ENCODE assay signal across 8 cellular contexts in genomic region chr9:134327671-134328231, GRCh38. TPM values are rescaled to one million over a fixed set of nuclear protein-coding genes. Genes with fewer than 3 reads are reported as not detected.
DNase-seq lines count a peak whose midpoint lies in the region; ATAC-seq and TF ChIP-seq lines count a peak whose summit lies in the region.

No MANE protein-coding gene starts in this region.

- peak overlapping the region; percentile 88 to 89 for H3K27ac ChIP-seq in right atrium auricular region

- H3K9me3 ChIP-seq in ES-I3 (ENCODE audit: control insufficient read depth, insufficient read depth, low read length) (no peaks in the 10 kb centered on the region), right atrium auricular region (no peaks in the 10 kb centered on the region)

- H3K4me3 ChIP-seq in right atrium auricular region = peak overlapping the region; percentile 73 to 80

- H3K4me1 ChIP-seq in ES-I3 (ENCODE audit: insufficient read depth, low read length) (peaks cover 19% of the 10 kb centered on the region), right atrium auricular region (peaks cover 0 to 76% of the 10 kb centered on the region in 2 donors)

- no peak for DNase-seq in right atrium auricular region (ENCODE audit: low spot score)
- DNase-seq in sciatic nerve (ENCODE audit: low spot score) = no peak
- no peak for DNase-seq in LoVo (ENCODE audit: low spot score)
- no peak for DNase-seq in activated CD4-positive, CD25-positive, alpha-beta regulatory T cell treated with anti-CD3 and anti-CD28 coated beads, Interleukin-2, amount 50 U/mL, for 72 hours
- DNase-seq in stimulated activated naive CD4-positive, alpha-beta T cell (lab: John Stamatoyannopoulos, UW) = no peak

- no peaks in the 10 kb centered on the region for H3K27me3 ChIP-seq in right atrium auricular region

- H3K27ac Mint-ChIP-seq in activated T-helper 17 cell treated with anti-CD3 and anti-CD28 coated beads, Interleukin-2, amount 50 U/mL, for 72 hours = no peak overlapping the region

- no peaks in the 10 kb centered on the region for H3K36me3 Mint-ChIP-seq in activated T-helper 17 cell treated with anti-CD3 and anti-CD28 coated beads, Interleukin-2, amount 50 U/mL, for 72 hours (ENCODE audit: low read depth)

- peak overlapping the region; percentile 48 for H3K4me3 Mint-ChIP-seq in activated T-helper 17 cell treated with anti-CD3 and anti-CD28 coated beads, Interleukin-2, amount 50 U/mL, for 72 hours

- no peaks in the 10 kb centered on the region for H3K36me3 ChIP-seq in ES-I3 (ENCODE audit: insufficient read depth, low read length)
- H3K36me3 ChIP-seq in right atrium auricular region = no peaks in the 10 kb centered on the region

- no peaks in the 10 kb centered on the region for H3K9me3 Mint-ChIP-seq in activated T-helper 17 cell treated with anti-CD3 and anti-CD28 coated beads, Interleukin-2, amount 50 U/mL, for 72 hours

- no peak for ATAC-seq in activated T-helper 17 cell treated with anti-CD3 and anti-CD28 coated beads, Interleukin-2, amount 50 U/mL, for 72 hours (replicated peaks)
- ATAC-seq in sciatic nerve = peak; percentile 7
- no peak for ATAC-seq in HG03571 (IDR thresholded peaks at IDR 0.05; ENCODE audit: unreplicated experiment)

- intact Hi-C loops in sciatic nerve (cut with DNase I) = loop anchor here (10.0 kb wide), 2 partner anchors 107 to 153 kb away; no protein-coding TSS in a partner anchor

- H3K9ac ChIP-seq in ES-I3 (ENCODE audit: low read depth, low read length) = peak overlapping the region; percentile 65

- TF ChIP-seq CTCF in right atrium auricular region (IDR thresholded peaks at IDR 0.05) = no peak

- peaks cover 8% of the 10 kb centered on the region for H3K4me1 Mint-ChIP-seq in activated T-helper 17 cell treated with anti-CD3 and anti-CD28 coated beads, Interleukin-2, amount 50 U/mL, for 72 hours

- H3K27me3 Mint-ChIP-seq in activated T-helper 17 cell treated with anti-CD3 and anti-CD28 coated beads, Interleukin-2, amount 50 U/mL, for 72 hours = peaks cover 4% of the 10 kb centered on the region

RNA-seq across cellular contexts. Expression of gene RXRA, which starts 1.5 kb away (rescaled TPM):
- total RNA-seq in activated T-helper 17 cell treated with anti-CD3 and anti-CD28 coated beads, Interleukin-2, amount 50 U/mL, for 72 hours = 10 to 100 TPM in 1 of 2 donors, 1 to 10 TPM in 1; 4.2 to 41.6 TPM
- total RNA-seq in right atrium auricular region (10 to 100 TPM; 34.5 to 50.8 TPM), sciatic nerve (78.1 TPM)
